In genomic region chr17:80790981-80791742, GRCh38 we compare ENCODE assay signal across 9 cellular contexts.
DNase-seq lines count a peak whose midpoint lies in the region; ATAC-seq and TF ChIP-seq lines count a peak whose summit lies in the region.
"Had no signal": no experiment of that assay in that cellular context is flagged by ENCODE, and none has a peak within 500 bp of the region (broad histone marks: within the 10 kb centered on the region; RNA-seq: fewer than 3 reads in every experiment).

No MANE protein-coding gene starts in this region.

- H3K9me3 ChIP-seq in mammary epithelial cell (replicated peaks; ENCODE audit: insufficient read depth, low read length) (no peaks in the 10 kb centered on the region), mesodermal cell (ENCODE audit: control insufficient read depth, low read length) (peaks cover 2% of the 10 kb centered on the region), tibial nerve (no peaks in the 10 kb centered on the region)

- intact Hi-C loops in MCF 10A (cut with micrococcal nuclease): no loop called here
- intact Hi-C loops in mammary epithelial cell (cut with micrococcal nuclease): no loop called here

- H3K4me3 ChIP-seq in mammary epithelial cell (replicated peaks in 1 of 3; ENCODE audit: insufficient read depth in 1 of 3, low read depth in 2 of 3, low read length in 3 of 3) (no peak overlapping the region), mesodermal cell (ENCODE audit: extremely low read depth, insufficient read depth, low read length, poor library complexity, severe bottlenecking) (no peak overlapping the region), tibial nerve (no peak overlapping the region)

- DNase-seq in MCF 10A (ENCODE audit: unreplicated experiment): no peak
- DNase-seq in mammary epithelial cell: no peak
- no peak for DNase-seq in activated naive CD8-positive, alpha-beta T cell treated with anti-CD3 and anti-CD28 coated beads for 36 hours
- no peak for DNase-seq in tibial nerve (ENCODE audit: low spot score in 2 of 2)
- no peak for DNase-seq in DMS153 treated with DMSO at 0.1 percent for 48 hours (lab: John Stamatoyannopoulos, UW; ENCODE audit: unreplicated experiment)
- DNase-seq in NCI-H2171 treated with DMSO at 0.1 percent for 48 hours (lab: John Stamatoyannopoulos, UW): no peak
- DNase-seq: NCI-H1694 treated with DMSO at 0.1 percent for 48 hours had no signal

- H3K27me3 ChIP-seq in mammary epithelial cell (ENCODE audit: insufficient read depth, low read length) (no peaks in the 10 kb centered on the region), tibial nerve (no peaks in the 10 kb centered on the region)

- H3K36me3 ChIP-seq in mammary epithelial cell (ENCODE audit: insufficient read depth, low read length) (no peaks in the 10 kb centered on the region), mesodermal cell (ENCODE audit: control insufficient read depth, insufficient read depth, low read length) (peaks cover 13% of the 10 kb centered on the region), tibial nerve (no peaks in the 10 kb centered on the region)

- H3K4me1 ChIP-seq in mammary epithelial cell (ENCODE audit: insufficient read depth, low read length) (peaks cover 31% of the 10 kb centered on the region), mesodermal cell (ENCODE audit: control insufficient read depth, insufficient read depth, low read length, poor library complexity, severe bottlenecking) (peaks cover 42% of the 10 kb centered on the region), tibial nerve (peaks cover 0 to 54% (median 22%) of the 10 kb centered on the region in 4 donors)

- no peaks in the 10 kb centered on the region for H3K27me3 Mint-ChIP-seq in MCF 10A (ENCODE audit: insufficient read depth, unreplicated experiment)
- no peaks in the 10 kb centered on the region for H3K27me3 Mint-ChIP-seq in activated naive CD8-positive, alpha-beta T cell treated with anti-CD3 and anti-CD28 coated beads for 36 hours

- 95% methylated on average over 10 of the region's 10 CpGs for whole genome bisulfite sequencing in mammary epithelial cell (ENCODE audit: low coverage, missing lambda C conversion rate)
- WGBS in mesodermal cell (ENCODE audit: insufficient coverage in 2 of 2), 2 experiments: 73 to 81% methylated on average over 9 of the region's 10 CpGs
- 73 to 74% methylated on average over 10 of the region's 10 CpGs for WGBS in tibial nerve, 2 donors

- no peaks in the 10 kb centered on the region for H3K9me3 Mint-ChIP-seq in MCF 10A (ENCODE audit: unreplicated experiment)
- H3K9me3 Mint-ChIP-seq in activated naive CD8-positive, alpha-beta T cell treated with anti-CD3 and anti-CD28 coated beads for 36 hours: peaks cover 9% of the 10 kb centered on the region

- TF ChIP-seq CTCF in MCF 10A (IDR thresholded peaks at IDR 0.05; ENCODE audit: unreplicated experiment) (no peak), mammary epithelial cell (conservative IDR thresholded peaks at IDR 0.05 in 1 of 2, IDR thresholded peaks at IDR 0.05 in 1 of 2; ENCODE audit: extremely low read depth in 1 of 2, insufficient read depth in 1 of 2, low read depth in 1 of 2, low read length in 2 of 2) (no peak), tibial nerve (IDR thresholded peaks at IDR 0.05) (no peak)

- no peak overlapping the region for H2AFZ ChIP-seq in mammary epithelial cell (ENCODE audit: low read depth, low read length)

- CTCF ChIA-PET in MCF 10A (lab: Yijun Ruan, JAX) (interaction anchor here (0.6 to 1.2 kb wide), 4 partner anchors 15 to 255 kb away, joined by 3 to 4 read pairs (median 3); no protein-coding TSS in a partner anchor), mammary epithelial cell (lab: Charles Lee; ENCODE audit: low non-redundant PET) (no interaction called here)

- H3K4me2 ChIP-seq in mammary epithelial cell (ENCODE audit: insufficient read depth, low read depth, low read length): no peak overlapping the region

- BruUV-seq in MCF 10A (replicated peaks; lab: Mats Ljungman, UMichigan): no TSS peak
- BruUV-seq in mammary epithelial cell (replicated peaks; lab: Mats Ljungman, UMichigan): no TSS peak

- no peak for TF ChIP-seq POLR2A in tibial nerve (IDR thresholded peaks at IDR 0.05)

- H3K9ac ChIP-seq in mammary epithelial cell (ENCODE audit: insufficient read depth, low read length): no peak overlapping the region

- POLR2A ChIA-PET in MCF 10A (lab: Yijun Ruan, JAX): interaction anchor here (0.6 to 1.5 kb wide), 5 partner anchors 11 to 338 kb away, joined by 3 to 5 read pairs (median 4); no protein-coding TSS in a partner anchor

- ATAC-seq in GM21786 (IDR thresholded peaks at IDR 0.05; ENCODE audit: unreplicated experiment): no peak

- no peak for TF ChIP-seq EP300 in tibial nerve (IDR thresholded peaks at IDR 0.05)

- H3K27ac ChIP-seq in mammary epithelial cell (ENCODE audit: insufficient read depth, low read depth, low read length) (no peak overlapping the region), mesodermal cell (ENCODE audit: low read depth, low read length, severe bottlenecking) (peak overlapping the region; percentile 79), tibial nerve (peak overlapping the region in 3 of 4 donors; percentile 21 to 79 (median 72))

- in situ Hi-C loops in mammary epithelial cell (cut with MboI; ENCODE audit: low sequenced_read_pairs in 2 of 2): no loop called here

- dilution Hi-C loops in mammary epithelial cell (cut with HindIII; ENCODE audit: low sequenced_read_pairs): no loop called here

- H3K79me2 ChIP-seq in mammary epithelial cell (ENCODE audit: insufficient read depth, low read length): no peaks in the 10 kb centered on the region

- H3K4me1 Mint-ChIP-seq in MCF 10A (ENCODE audit: insufficient read depth, unreplicated experiment): peaks cover 49% of the 10 kb centered on the region
- peaks cover 75% of the 10 kb centered on the region for H3K4me1 Mint-ChIP-seq in activated naive CD8-positive, alpha-beta T cell treated with anti-CD3 and anti-CD28 coated beads for 36 hours

- H4K20me1 ChIP-seq in mammary epithelial cell (ENCODE audit: insufficient read depth, low read length): no peaks in the 10 kb centered on the region

- H3K36me3 Mint-ChIP-seq in MCF 10A (ENCODE audit: insufficient read depth, unreplicated experiment): peaks cover 4% of the 10 kb centered on the region
- H3K36me3 Mint-ChIP-seq in activated naive CD8-positive, alpha-beta T cell treated with anti-CD3 and anti-CD28 coated beads for 36 hours: peaks cover 69% of the 10 kb centered on the region

- peak overlapping the region; percentile 66 for H3K27ac Mint-ChIP-seq in MCF 10A (ENCODE audit: low read depth, unreplicated experiment)
- H3K27ac Mint-ChIP-seq in activated naive CD8-positive, alpha-beta T cell treated with anti-CD3 and anti-CD28 coated beads for 36 hours: peak overlapping the region; percentile 95

- H3K4me3 Mint-ChIP-seq in MCF 10A (ENCODE audit: unreplicated experiment): no peak overlapping the region
- H3K4me3 Mint-ChIP-seq in activated naive CD8-positive, alpha-beta T cell treated with anti-CD3 and anti-CD28 coated beads for 36 hours: peak overlapping the region; percentile 69
